ENCODE assay signal across 24 cellular contexts in genomic region chr1:31073044-31073443, GRCh38.
"Had no signal": no experiment of that assay in that cellular context is flagged by ENCODE, and none has a peak within 500 bp of the region (broad histone marks: within the 10 kb centered on the region; RNA-seq: fewer than 3 reads in every experiment).

No MANE protein-coding gene starts in this region.

- H3K27me3 ChIP-seq: esophagus muscularis mucosa, gastroesophageal sphincter, ovary, testis, tibial nerve, upper lobe of right lung, vagina had no signal

- H3K4me1 Mint-ChIP-seq: immature natural killer cell, natural killer cell, neural crest cell had no signal

- H3K27ac Mint-ChIP-seq: immature natural killer cell; natural killer cell; stimulated activated naive CD8-positive, alpha-beta T cell treated with anti-CD3 and anti-CD28 coated beads, Interleukin-15, amount 100 ng/mL, for 72 hours had no signal

- H3K9me3 Mint-ChIP-seq: immature natural killer cell; natural killer cell; neural crest cell; stimulated activated naive B cell treated with anti-CD40 and anti-IgM and Interleukin-4, amounts not matched to agents 10 μg/mL and 1 μg/mL and 100 μg/mL, for 72 hours; stimulated activated naive CD8-positive, alpha-beta T cell treated with anti-CD3 and anti-CD28 coated beads, Interleukin-15, amount 100 ng/mL, for 72 hours had no signal

- H3K27me3 Mint-ChIP-seq: stimulated activated naive B cell treated with anti-CD40 and anti-IgM and Interleukin-4, amounts not matched to agents 10 μg/mL and 1 μg/mL and 100 μg/mL, for 72 hours; stimulated activated naive CD8-positive, alpha-beta T cell treated with anti-CD3 and anti-CD28 coated beads, Interleukin-15, amount 100 ng/mL, for 72 hours had no signal

- H3K36me3 ChIP-seq: esophagus muscularis mucosa, gastroesophageal sphincter, ovary, tibial nerve, upper lobe of right lung, vagina had no signal

- H3K27ac ChIP-seq: epithelial cell of prostate, esophagus muscularis mucosa, gastroesophageal sphincter, ovary, psoas muscle, testis, tibial nerve, upper lobe of right lung, vagina had no signal

- H3K4me1 ChIP-seq: esophagus muscularis mucosa, gastroesophageal sphincter, psoas muscle, testis, tibial nerve, upper lobe of right lung, vagina had no signal

- H3K4me3 ChIP-seq: esophagus muscularis mucosa, gastroesophageal sphincter, ovary, psoas muscle, testis, tibial nerve, upper lobe of right lung, vagina had no signal

- H3K36me3 Mint-ChIP-seq: immature natural killer cell; natural killer cell; stimulated activated naive B cell treated with anti-CD40 and anti-IgM and Interleukin-4, amounts not matched to agents 10 μg/mL and 1 μg/mL and 100 μg/mL, for 72 hours had no signal

- ATAC-seq: gastroesophageal sphincter; left cardiac atrium; natural killer cell; psoas muscle; sciatic nerve; stimulated activated naive CD8-positive, alpha-beta T cell treated with anti-CD3 and anti-CD28 coated beads, Interleukin-15, amount 100 ng/mL, for 72 hours; upper lobe of right lung had no signal

- DNase-seq: effector memory CD4-positive, alpha-beta T cell; glutamatergic neuron; immature natural killer cell; kidney; left cardiac atrium; mammary epithelial cell; natural killer cell; nucleus accumbens; ovary; psoas muscle; retina; stimulated activated CD4-positive, alpha-beta T cell treated with anti-CD3 and anti-CD28 coated beads, Interleukin-2, amount 100 ng/mL, for 24 hours; stimulated activated CD4-positive, alpha-beta T cell treated with anti-CD3 and anti-CD28 coated beads, Interleukin-4, amount 100 ng/mL, for 4 hours; stimulated activated naive B cell treated with anti-CD40 and anti-IgM and Interleukin-4, amounts not matched to agents 10 μg/mL and 1 μg/mL and 100 μg/mL, for 72 hours; stimulated activated naive CD8-positive, alpha-beta T cell treated with anti-CD3 and anti-CD28 coated beads, Interleukin-15, amount 100 ng/mL, for 72 hours; testis had no signal

- H3K4me3 Mint-ChIP-seq: immature natural killer cell; natural killer cell; neural crest cell; stimulated activated naive B cell treated with anti-CD40 and anti-IgM and Interleukin-4, amounts not matched to agents 10 μg/mL and 1 μg/mL and 100 μg/mL, for 72 hours; stimulated activated naive CD8-positive, alpha-beta T cell treated with anti-CD3 and anti-CD28 coated beads, Interleukin-15, amount 100 ng/mL, for 72 hours had no signal

- H3K9me3 ChIP-seq: esophagus muscularis mucosa, gastroesophageal sphincter, ovary, psoas muscle, testis, tibial nerve, upper lobe of right lung, vagina had no signal
